In genomic region chr7:95593343-95593742, GRCh38 we compare ENCODE assay signal across 26 cellular contexts. TPM values are rescaled to one million over a fixed set of nuclear protein-coding genes. Genes with fewer than 3 reads are reported as not detected.
DNase-seq lines count a peak whose midpoint lies in the region; ATAC-seq, FAIRE-seq and TF ChIP-seq lines count a peak whose summit lies in the region.
"Had no signal": no experiment of that assay in that cellular context is flagged by ENCODE, and none has a peak within 500 bp of the region (broad histone marks: within the 10 kb centered on the region; RNA-seq: fewer than 3 reads in every experiment).

No MANE protein-coding gene starts in this region.

- peaks cover 6 to 74% (median 65%) of the 10 kb centered on the region in 9 donors for H3K36me3 ChIP-seq in heart left ventricle
- peaks cover 12% of the 10 kb centered on the region for H3K36me3 ChIP-seq in rectal smooth muscle tissue (ENCODE audit: control insufficient read depth, insufficient read depth, low read length)
- H3K36me3 ChIP-seq in upper lobe of right lung, result peaks cover 64% of the 10 kb centered on the region
- H3K36me3 ChIP-seq: BE2C had no signal

- H3K9me3 ChIP-seq in heart left ventricle (no peaks in the 10 kb centered on the region), upper lobe of right lung (no peaks in the 10 kb centered on the region)
- H3K9me3 ChIP-seq: BE2C had no signal

- H3K4me3 ChIP-seq in heart left ventricle, result peak overlapping the region in 11 of 12 donors; percentile 70 to 98 (median 85)
- H3K4me3 ChIP-seq in rectal smooth muscle tissue (ENCODE audit: low read length), result no peak overlapping the region
- H3K4me3 ChIP-seq in upper lobe of right lung, result peak overlapping the region; percentile 76
- H3K4me3 ChIP-seq: GM23338 had no signal

- peak; percentile 10 for FAIRE-seq in frontal cortex (lab: Jason Lieb, UNC)
- FAIRE-seq: GM19239 had no signal

- WGBS in heart left ventricle, 4 donors, result 74 to 78% (median 77%) methylated on average over 2 of the region's 2 CpGs

- peak overlapping the region in 8 of 12 donors; percentile 17 to 99 (median 98) for H3K27ac ChIP-seq in heart left ventricle
- peak overlapping the region; percentile 7 for H3K27ac ChIP-seq in rectal smooth muscle tissue (ENCODE audit: low read depth, low read length)
- peak overlapping the region; percentile 95 for H3K27ac ChIP-seq in upper lobe of right lung

- TF ChIP-seq CTCF in heart left ventricle (IDR thresholded peaks at IDR 0.05) (no peak), upper lobe of right lung (IDR thresholded peaks at IDR 0.05) (no peak)

- H3K9ac ChIP-seq in rectal smooth muscle tissue (ENCODE audit: low read length), result no peak overlapping the region

- intact Hi-C loops in heart left ventricle (cut with DNase I) (loop anchor here in 1 of 10 donors (5.0 kb wide), 1 partner anchor 89 kb away; no protein-coding TSS in a partner anchor), left cardiac atrium (cut with DNase I) (no loop called here), upper lobe of right lung (cut with DNase I) (no loop called here), sciatic nerve (cut with DNase I) (no loop called here)

- DNase-seq in heart left ventricle, result no peak
- DNase-seq in left cardiac atrium, result no peak
- DNase-seq in frontal cortex (ENCODE audit: low spot score in 2 of 2), result no peak
- DNase-seq in upper lobe of right lung, result no peak
- no peak for DNase-seq in sciatic nerve (ENCODE audit: low spot score)
- DNase-seq in GF-D8 (lab: John Stamatoyannopoulos, UW), result no peak
- no peak for DNase-seq in ecto neural progenitor cell (ENCODE audit: low spot score)
- DNase-seq: 8988T; activated T-cell treated with anti-CD3 and anti-CD28 coated beads, Interleukin-2, amount 50 U/mL, for 72 hours; BE2C; EL; mammary epithelial cell; NCI-H187 treated with DMSO at 0.1 percent for 48 hours; NCI-H345; NK-92 treated with Interleukin-12 subunit alpha and Interleukin-12 subunit beta, amount 100 ng/mL, for 24 hours; posterior cingulate gyrus; stimulated activated CD4-positive, alpha-beta T cell treated with anti-CD3 and anti-CD28 coated beads, Interleukin-12 subunit alpha, Interleukin-12 subunit beta, amount 100 ng/mL, for 4 hours; stimulated activated CD8-positive, alpha-beta memory T cell treated with anti-CD3 and anti-CD28 coated beads, Interleukin-4, amount 100 ng/mL, for 48 hours; T1000 had no signal

- peaks cover 6 to 79% (median 57%) of the 10 kb centered on the region in 12 donors for H3K4me1 ChIP-seq in heart left ventricle
- H3K4me1 ChIP-seq in rectal smooth muscle tissue (ENCODE audit: control insufficient read depth, insufficient read depth, low read length), result peaks cover 20% of the 10 kb centered on the region
- peaks cover 28% of the 10 kb centered on the region for H3K4me1 ChIP-seq in upper lobe of right lung
- H3K4me1 ChIP-seq: BE2C had no signal

- no peaks in the 10 kb centered on the region for H3K27me3 ChIP-seq in heart left ventricle
- H3K27me3 ChIP-seq in rectal smooth muscle tissue (ENCODE audit: control insufficient read depth, insufficient read depth, low read length), result no peaks in the 10 kb centered on the region
- no peaks in the 10 kb centered on the region for H3K27me3 ChIP-seq in upper lobe of right lung

- no peak for TF ChIP-seq POLR2A in heart left ventricle (IDR thresholded peaks at IDR 0.05)

- ATAC-seq in heart left ventricle, result no peak
- no peak for ATAC-seq in left cardiac atrium
- ATAC-seq in upper lobe of right lung, result no peak
- ATAC-seq in sciatic nerve, result no peak
- ATAC-seq: activated CD4-positive, CD25-positive, alpha-beta regulatory T cell treated with anti-CD3 and anti-CD28 coated beads, Interleukin-2, amount 50 U/mL, for 24 hours; activated naive CD4-positive, alpha-beta T cell treated with anti-CD3 and anti-CD28 coated beads, Interleukin-2, amount 50 U/mL, for 72 hours; activated T-cell treated with anti-CD3 and anti-CD28 coated beads, Interleukin-2, amount 50 U/mL, for 72 hours; GM23338; natural killer cell treated with Interleukin-12 subunit alpha and Interleukin-12 subunit beta and Interleukin-15 and Interleukin-18, amount 100 ng/mL, for 72 hours had no signal

RNA-seq across cellular contexts. Expression of gene PDK4, which starts 3.0 kb away (rescaled TPM):
- 1,000 to 10,000 TPM in 2 of 9 donors, 100 to 1,000 TPM in 5, 10 to 100 TPM in 2; 45.6 to 4,362 (median 173) TPM for total RNA-seq in heart left ventricle
- polyA plus RNA-seq in heart left ventricle, result 100 to 1,000 TPM; 116 to 724 TPM
- total RNA-seq in left cardiac atrium, result 100 to 1,000 TPM; 129 to 528 TPM
- total RNA-seq in frontal cortex, result 2.9 TPM
- total RNA-seq in upper lobe of right lung, result 156 TPM
- 61.9 TPM for total RNA-seq in sciatic nerve
- total RNA-seq: activated CD8-positive, alpha-beta memory T cell treated with anti-CD3 and anti-CD28 coated beads for 36 hours; activated naive CD4-positive, alpha-beta T cell treated with anti-CD3 and anti-CD28 coated beads, Interleukin-2, amount 50 U/mL, for 72 hours; activated T-cell treated with anti-CD3 and anti-CD28 coated beads, Interleukin-2, amount 50 U/mL, for 72 hours; GM23338 had no signal
- polyA plus RNA-seq: mammary epithelial cell had no signal

Comparison
In these comparisons a context has a peak if more than half of its experiments do, and no peak if none do; other contexts are left out.
1. H3K27ac ChIP-seq: peak in every context shown above with its lines; median percentile 98 in heart left ventricle; 95 in upper lobe of right lung; 7 in rectal smooth muscle tissue.
2. RNA of gene PDK4, which starts 3.0 kb away (total RNA-seq): 129 to 528 TPM in left cardiac atrium, 45.6 to 4,362 TPM in heart left ventricle, 156 TPM in upper lobe of right lung (single experiment) and 61.9 TPM in sciatic nerve (single experiment); 2.9 TPM in frontal cortex (single experiment); every median in the first group is over 10 times any median in the second.